Comparison of ENCODE assay signal across 8 cellular contexts in genomic region chr7:105016083-105017075, GRCh38. TPM values are rescaled to one million over a fixed set of nuclear protein-coding genes. Genes with fewer than 3 reads are reported as not detected.
A peak's percentile ranks its signal among the peaks of the same experiment; 100 is the strongest.
DNase-seq lines count a peak whose midpoint lies in the region; ATAC-seq and TF ChIP-seq lines count a peak whose summit lies in the region.

No MANE protein-coding gene starts in this region.

- H3K4me1 ChIP-seq in iPS-18a (ENCODE audit: control insufficient read depth, low read depth, low read length) = peaks cover 30% of the 10 kb centered on the region

- peak overlapping the region; percentile 96 for H3K4me3 Mint-ChIP-seq in T-helper 1 cell treated with Interleukin-12 subunit alpha and Interleukin-12 subunit beta and Interleukin-4 antibody, amounts not matched to agents 30 μg/mL and 1 μg/mL, for 36 hours
- H3K4me3 Mint-ChIP-seq in activated B cell treated with CpG ODN at 0.5 μM for 24 hours = peak overlapping the region; percentile 96

- H3K9ac ChIP-seq in iPS-18a (ENCODE audit: low read length) = peak overlapping the region; percentile 100

- CTCF ChIA-PET in activated B cell treated with CpG ODN at 0.5 μM for 24 hours (lab: Charles Lee) = interaction anchor here (0.6 to 5.6 kb wide), 6 partner anchors 11 to 132 kb away, joined by 3 to 55 read pairs (median 4); no protein-coding TSS in a partner anchor

- no peak for ATAC-seq in activated B cell treated with CpG ODN at 0.5 μM for 24 hours (ENCODE audit: low read depth)
- ATAC-seq in HG03457 (IDR thresholded peaks at IDR 0.05; ENCODE audit: unreplicated experiment) = no peak

- DNase-seq in T-helper 1 cell = no peak
- no peak for DNase-seq in activated B cell treated with CpG ODN at 0.5 μM for 24 hours
- DNase-seq in superior temporal gyrus (ENCODE audit: extremely low spot score) = peak; percentile 52
- no peak for DNase-seq in mesenteric fat pad (ENCODE audit: low spot score)
- no peak for DNase-seq in stimulated activated CD4-positive, alpha-beta T cell treated with anti-CD3 and anti-CD28 coated beads, Interleukin-2, amount 100 ng/mL, for 48 hours

- H3K4me3 ChIP-seq in iPS-18a (ENCODE audit: low read length) = peak overlapping the region; percentile 100

- H3K36me3 ChIP-seq in iPS-18a (ENCODE audit: control insufficient read depth, low read depth, low read length) = no peaks in the 10 kb centered on the region

- no peaks in the 10 kb centered on the region for H3K9me3 ChIP-seq in iPS-18a (ENCODE audit: control insufficient read depth, low read depth, low read length)

- peaks cover 3% of the 10 kb centered on the region for H3K27me3 Mint-ChIP-seq in T-helper 1 cell treated with Interleukin-12 subunit alpha and Interleukin-12 subunit beta and Interleukin-4 antibody, amounts not matched to agents 30 μg/mL and 1 μg/mL, for 36 hours (ENCODE audit: low read depth)
- no peaks in the 10 kb centered on the region for H3K27me3 Mint-ChIP-seq in activated B cell treated with CpG ODN at 0.5 μM for 24 hours

- TF ChIP-seq CTCF in activated B cell treated with CpG ODN at 0.5 μM for 24 hours (IDR thresholded peaks at IDR 0.05) = no peak

- no peaks in the 10 kb centered on the region for H3K9me3 Mint-ChIP-seq in T-helper 1 cell treated with Interleukin-12 subunit alpha and Interleukin-12 subunit beta and Interleukin-4 antibody, amounts not matched to agents 30 μg/mL and 1 μg/mL, for 36 hours
- H3K9me3 Mint-ChIP-seq in activated B cell treated with CpG ODN at 0.5 μM for 24 hours = no peaks in the 10 kb centered on the region

- POLR2A ChIA-PET in activated B cell treated with CpG ODN at 0.5 μM for 24 hours (lab: Charles Lee) = interaction anchor here (1.2 to 14.0 kb wide), 6 partner anchors 10 to 80 kb away, joined by 4 to 545 read pairs (median 102); no protein-coding TSS in a partner anchor

- peaks cover 25% of the 10 kb centered on the region for H3K4me1 Mint-ChIP-seq in T-helper 1 cell treated with Interleukin-12 subunit alpha and Interleukin-12 subunit beta and Interleukin-4 antibody, amounts not matched to agents 30 μg/mL and 1 μg/mL, for 36 hours (ENCODE audit: low read depth)
- peaks cover 49% of the 10 kb centered on the region for H3K4me1 Mint-ChIP-seq in activated B cell treated with CpG ODN at 0.5 μM for 24 hours

- intact Hi-C loops in activated B cell treated with CpG ODN at 0.5 μM for 24 hours (cut with micrococcal nuclease) = loop anchor here (10.0 kb wide), 1 partner anchor 1942 kb away; the partner anchor contains the start of genes ARMC10 and FBXL13

- H3K27me3 ChIP-seq in iPS-18a (ENCODE audit: control insufficient read depth, insufficient read depth, low read length) = no peaks in the 10 kb centered on the region

- peak overlapping the region; percentile 99 for H3K27ac Mint-ChIP-seq in T-helper 1 cell treated with Interleukin-12 subunit alpha and Interleukin-12 subunit beta and Interleukin-4 antibody, amounts not matched to agents 30 μg/mL and 1 μg/mL, for 36 hours
- peak overlapping the region; percentile 85 for H3K27ac Mint-ChIP-seq in activated B cell treated with CpG ODN at 0.5 μM for 24 hours

- peaks cover 33% of the 10 kb centered on the region for H3K36me3 Mint-ChIP-seq in T-helper 1 cell treated with Interleukin-12 subunit alpha and Interleukin-12 subunit beta and Interleukin-4 antibody, amounts not matched to agents 30 μg/mL and 1 μg/mL, for 36 hours (ENCODE audit: low read depth)
- H3K36me3 Mint-ChIP-seq in activated B cell treated with CpG ODN at 0.5 μM for 24 hours (ENCODE audit: low read depth) = peaks cover 50% of the 10 kb centered on the region

- H3K27ac ChIP-seq in iPS-18a (ENCODE audit: low read length) = peak overlapping the region; percentile 92

RNA-seq across cellular contexts. Expression of gene KMT2E, which starts 2.4 kb away (rescaled TPM):
- 164 and 183 TPM in 2 replicates for total RNA-seq in activated B cell treated with CpG ODN at 0.5 μM for 24 hours
- total RNA-seq in mesenteric fat pad = 72.4 TPM
